Comparison of ENCODE assay signal across 1 cellular context in the genomic region with DNA sequence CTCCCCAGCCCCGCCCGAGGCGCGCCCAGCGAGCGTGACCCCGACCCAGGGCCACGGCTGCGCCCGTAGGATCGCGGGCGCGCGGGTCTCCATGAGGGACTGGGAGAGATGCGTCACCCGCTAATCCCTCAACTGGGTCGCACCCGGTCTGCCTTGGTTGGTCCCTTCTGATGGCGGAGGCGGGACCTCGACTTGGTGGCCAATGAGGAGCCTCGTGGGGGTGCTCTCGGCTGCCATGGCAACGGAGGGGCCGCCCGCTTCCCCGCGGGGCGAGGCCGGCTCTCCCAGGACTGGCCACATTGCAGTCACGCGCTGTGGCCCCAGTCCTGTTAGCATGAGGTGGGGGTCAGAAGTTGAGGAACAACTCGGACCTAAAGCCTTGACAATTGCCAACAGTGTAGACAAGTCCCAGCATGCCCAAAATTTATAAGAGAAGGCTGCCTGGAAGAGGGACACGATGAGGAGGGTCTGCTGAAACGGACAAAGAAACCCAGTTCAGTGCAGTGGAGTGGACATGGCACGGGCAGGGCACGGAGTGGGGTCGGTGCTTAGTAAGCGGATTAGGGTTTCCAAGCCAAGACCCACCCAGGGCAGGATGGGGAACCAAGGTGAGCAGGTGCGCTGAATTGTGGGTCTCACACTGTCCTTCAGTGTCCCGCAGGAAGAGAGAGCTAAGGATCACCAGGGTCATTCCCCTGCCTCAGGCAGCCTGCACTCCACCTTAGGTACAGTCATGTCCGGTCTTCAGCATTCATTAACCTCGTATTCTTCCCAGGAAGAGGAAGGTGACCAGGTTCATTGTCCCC.
A peak's percentile ranks its signal among the peaks of the same experiment; 100 is the strongest.
TF ChIP-seq lines count a peak whose summit lies in the region.

No MANE protein-coding gene starts in this region.

TF ChIP-seq in K562, 482 proteins besides CTCF, POLR2A, EP300 and RAD21 (continued from another document and continues in another):
- TF ChIP-seq, protein P1, sequence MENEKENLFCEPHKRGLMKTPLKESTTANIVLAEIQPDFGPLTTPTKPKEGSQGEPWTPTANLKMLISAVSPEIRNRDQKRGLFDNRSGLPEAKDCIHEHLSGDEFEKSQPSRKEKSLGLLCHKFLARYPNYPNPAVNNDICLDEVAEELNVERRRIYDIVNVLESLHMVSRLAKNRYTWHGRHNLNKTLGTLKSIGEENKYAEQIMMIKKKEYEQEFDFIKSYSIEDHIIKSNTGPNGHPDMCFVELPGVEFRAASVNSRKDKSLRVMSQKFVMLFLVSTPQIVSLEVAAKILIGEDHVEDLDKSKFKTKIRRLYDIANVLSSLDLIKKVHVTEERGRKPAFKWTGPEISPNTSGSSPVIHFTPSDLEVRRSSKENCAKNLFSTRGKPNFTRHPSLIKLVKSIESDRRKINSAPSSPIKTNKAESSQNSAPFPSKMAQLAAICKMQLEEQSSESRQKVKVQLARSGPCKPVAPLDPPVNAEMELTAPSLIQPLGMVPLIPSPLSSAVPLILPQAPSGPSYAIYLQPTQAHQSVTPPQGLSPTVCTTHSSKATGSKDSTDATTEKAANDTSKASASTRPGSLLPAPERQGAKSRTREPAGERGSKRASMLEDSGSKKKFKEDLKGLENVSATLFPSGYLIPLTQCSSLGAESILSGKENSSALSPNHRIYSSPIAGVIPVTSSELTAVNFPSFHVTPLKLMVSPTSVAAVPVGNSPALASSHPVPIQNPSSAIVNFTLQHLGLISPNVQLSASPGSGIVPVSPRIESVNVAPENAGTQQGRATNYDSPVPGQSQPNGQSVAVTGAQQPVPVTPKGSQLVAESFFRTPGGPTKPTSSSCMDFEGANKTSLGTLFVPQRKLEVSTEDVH (IDR thresholded peaks at IDR 0.05; ENCODE audit: low read depth, partially characterized antibody), result no peak
- TF ChIP-seq POLR2AphosphoS2 (IDR thresholded peaks at IDR 0.05; ENCODE audit: low read length) (no peak), SRF (CRISPR knock-in tag; IDR thresholded peaks at IDR 0.05) (peak; percentile 41 to 59; a peak in 1 of 4 replicates), HNRNPK (IDR thresholded peaks at IDR 0.05; ENCODE audit: low read depth, low read length, poor library complexity, severe bottlenecking) (no peak), ZNF79 (CRISPR knock-in tag; IDR thresholded peaks at IDR 0.05; ENCODE audit: low read depth) (peak; percentile 76), MTA1 (IDR thresholded peaks at IDR 0.05; ENCODE audit: borderline replicate concordance) (peak; percentile 81; the same call in 1 of the 2 replicates), HDAC2 (IDR thresholded peaks at IDR 0.05) (peak; percentile 78), ZNF778 (CRISPR knock-in tag; IDR thresholded peaks at IDR 0.05) (no peak), ZNF23 (CRISPR knock-in tag; IDR thresholded peaks at IDR 0.05) (peak; percentile 65; the same call in 1 of the 2 replicates), FUS (optimal IDR thresholded peaks at IDR 0.05; ENCODE audit: low read depth, low read length) (no peak), EZH2 (IDR thresholded peaks at IDR 0.05; ENCODE audit: borderline replicate concordance, low read depth, low read length) (no peak), ZNF165 (CRISPR knock-in tag; IDR thresholded peaks at IDR 0.05; ENCODE audit: borderline replicate concordance) (peak; percentile 95), TAF1 (IDR thresholded peaks at IDR 0.05; ENCODE audit: control insufficient read depth, extremely low read depth, insufficient read depth, low read length, severe bottlenecking) (peak; percentile 70), FOXK1 (CRISPR knock-in tag; IDR thresholded peaks at IDR 0.05; ENCODE audit: borderline replicate concordance) (peak; percentile 3; the same call in 1 of the 2 replicates), ZBTB8A (IDR thresholded peaks at IDR 0.05; ENCODE audit: partially characterized antibody) (no peak), MTA2 (IDR thresholded peaks at IDR 0.05; ENCODE audit: low read depth) (peak; percentile 11; the same call in 1 of the 2 replicates), NONO (IDR thresholded peaks at IDR 0.05; ENCODE audit: low read depth in 2 of 2, low read length in 1 of 2) (no peak), RHOXF2B (CRISPR knock-in tag; conservative IDR thresholded peaks at IDR 0.05) (peak; percentile 41; the same call in 1 of the 2 replicates), EP400 (IDR thresholded peaks at IDR 0.05) (peak; percentile 60; the same call in 1 of the 2 replicates), ERF (CRISPR knock-in tag; IDR thresholded peaks at IDR 0.05) (peak; percentile 89), ATF1 (CRISPR knock-in tag; IDR thresholded peaks at IDR 0.05) (no peak), ATF1 (tag; IDR thresholded peaks at IDR 0.05) (peak; percentile 82), HNRNPLL (IDR thresholded peaks at IDR 0.05; ENCODE audit: low read depth, low read length, poor library complexity, severe bottlenecking) (no peak), CBX5 (IDR thresholded peaks at IDR 0.05; ENCODE audit: borderline replicate concordance, low read depth) (no peak), KLF10 (CRISPR knock-in tag; IDR thresholded peaks at IDR 0.05) (no peak), RFX1 (IDR thresholded peaks at IDR 0.05) (peak; percentile 100), NR2C1 (IDR thresholded peaks at IDR 0.05) (peak; percentile 66), NR2C1 (tag; IDR thresholded peaks at IDR 0.05) (peak; percentile 85), ZNF175 (CRISPR knock-in tag; IDR thresholded peaks at IDR 0.05; ENCODE audit: low read depth) (peak; percentile 94), CHD1 (IDR thresholded peaks at IDR 0.05; ENCODE audit: low read length) (no peak), ZNF431 (CRISPR knock-in tag; IDR thresholded peaks at IDR 0.05) (peak; percentile 72; the same call in 1 of the 2 replicates), POLR2H (tag; IDR thresholded peaks at IDR 0.05; ENCODE audit: low read depth) (peak; percentile 92), ZNF12 (CRISPR knock-in tag; IDR thresholded peaks at IDR 0.05) (0 out of 2 replicates have a peak, but pooled peaks have one; percentile 13), SAFB (IDR thresholded peaks at IDR 0.05; ENCODE audit: borderline replicate concordance, low read depth, low read length) (peak; percentile 87; the same call in 1 of the 2 replicates), MAFG (tag; conservative IDR thresholded peaks at IDR 0.05) (peak; percentile 56)
- TF ChIP-seq, protein P2, sequence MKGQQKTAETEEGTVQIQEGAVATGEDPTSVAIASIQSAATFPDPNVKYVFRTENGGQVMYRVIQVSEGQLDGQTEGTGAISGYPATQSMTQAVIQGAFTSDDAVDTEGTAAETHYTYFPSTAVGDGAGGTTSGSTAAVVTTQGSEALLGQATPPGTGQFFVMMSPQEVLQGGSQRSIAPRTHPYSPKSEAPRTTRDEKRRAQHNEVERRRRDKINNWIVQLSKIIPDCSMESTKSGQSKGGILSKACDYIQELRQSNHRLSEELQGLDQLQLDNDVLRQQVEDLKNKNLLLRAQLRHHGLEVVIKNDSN (CRISPR knock-in tag; IDR thresholded peaks at IDR 0.05), result peak; percentile 94
- TF ChIP-seq, protein P3, sequence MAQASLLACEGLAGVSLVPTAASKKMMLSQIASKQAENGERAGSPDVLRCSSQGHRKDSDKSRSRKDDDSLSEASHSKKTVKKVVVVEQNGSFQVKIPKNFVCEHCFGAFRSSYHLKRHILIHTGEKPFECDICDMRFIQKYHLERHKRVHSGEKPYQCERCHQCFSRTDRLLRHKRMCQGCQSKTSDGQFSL (CRISPR knock-in tag; IDR thresholded peaks at IDR 0.05), result peak; percentile 100
- TF ChIP-seq, protein P3 (tag; IDR thresholded peaks at IDR 0.05), result peak; percentile 43 to 96; a peak in 3 of 4 replicates
- TF ChIP-seq, protein P4, sequence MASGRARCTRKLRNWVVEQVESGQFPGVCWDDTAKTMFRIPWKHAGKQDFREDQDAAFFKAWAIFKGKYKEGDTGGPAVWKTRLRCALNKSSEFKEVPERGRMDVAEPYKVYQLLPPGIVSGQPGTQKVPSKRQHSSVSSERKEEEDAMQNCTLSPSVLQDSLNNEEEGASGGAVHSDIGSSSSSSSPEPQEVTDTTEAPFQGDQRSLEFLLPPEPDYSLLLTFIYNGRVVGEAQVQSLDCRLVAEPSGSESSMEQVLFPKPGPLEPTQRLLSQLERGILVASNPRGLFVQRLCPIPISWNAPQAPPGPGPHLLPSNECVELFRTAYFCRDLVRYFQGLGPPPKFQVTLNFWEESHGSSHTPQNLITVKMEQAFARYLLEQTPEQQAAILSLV (tag; IDR thresholded peaks at IDR 0.05), result no peak; the same call in 1 of the 2 replicates
- TF ChIP-seq, protein P5, sequence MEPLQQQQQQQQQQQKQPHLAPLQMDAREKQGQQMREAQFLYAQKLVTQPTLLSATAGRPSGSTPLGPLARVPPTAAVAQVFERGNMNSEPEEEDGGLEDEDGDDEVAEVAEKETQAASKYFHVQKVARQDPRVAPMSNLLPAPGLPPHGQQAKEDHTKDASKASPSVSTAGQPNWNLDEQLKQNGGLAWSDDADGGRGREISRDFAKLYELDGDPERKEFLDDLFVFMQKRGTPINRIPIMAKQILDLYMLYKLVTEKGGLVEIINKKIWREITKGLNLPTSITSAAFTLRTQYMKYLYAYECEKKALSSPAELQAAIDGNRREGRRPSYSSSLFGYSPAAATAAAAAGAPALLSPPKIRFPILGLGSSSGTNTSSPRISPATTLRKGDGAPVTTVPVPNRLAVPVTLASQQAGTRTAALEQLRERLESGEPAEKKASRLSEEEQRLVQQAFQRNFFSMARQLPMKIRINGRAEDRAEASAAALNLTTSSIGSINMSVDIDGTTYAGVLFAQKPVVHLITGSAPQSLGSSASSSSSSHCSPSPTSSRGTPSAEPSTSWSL (CRISPR knock-in tag; IDR thresholded peaks at IDR 0.05; ENCODE audit: borderline replicate concordance), result peak; percentile 87; the same call in 1 of the 2 replicates
- TF ChIP-seq, protein P6, sequence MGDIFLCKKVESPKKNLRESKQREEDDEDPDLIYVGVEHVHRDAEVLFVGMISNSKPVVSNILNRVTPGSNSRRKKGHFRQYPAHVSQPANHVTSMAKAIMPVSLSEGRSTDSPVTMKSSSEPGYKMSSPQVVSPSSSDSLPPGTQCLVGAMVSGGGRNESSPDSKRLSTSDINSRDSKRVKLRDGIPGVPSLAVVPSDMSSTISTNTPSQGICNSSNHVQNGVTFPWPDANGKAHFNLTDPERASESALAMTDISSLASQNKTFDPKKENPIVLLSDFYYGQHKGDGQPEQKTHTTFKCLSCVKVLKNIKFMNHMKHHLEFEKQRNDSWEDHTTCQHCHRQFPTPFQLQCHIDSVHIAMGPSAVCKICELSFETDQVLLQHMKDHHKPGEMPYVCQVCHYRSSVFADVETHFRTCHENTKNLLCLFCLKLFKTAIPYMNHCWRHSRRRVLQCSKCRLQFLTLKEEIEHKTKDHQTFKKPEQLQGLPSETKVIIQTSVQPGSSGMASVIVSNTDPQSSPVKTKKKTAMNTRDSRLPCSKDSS (IDR thresholded peaks at IDR 0.05; ENCODE audit: low read depth, partially characterized antibody), result no peak
- TF ChIP-seq, protein P7, sequence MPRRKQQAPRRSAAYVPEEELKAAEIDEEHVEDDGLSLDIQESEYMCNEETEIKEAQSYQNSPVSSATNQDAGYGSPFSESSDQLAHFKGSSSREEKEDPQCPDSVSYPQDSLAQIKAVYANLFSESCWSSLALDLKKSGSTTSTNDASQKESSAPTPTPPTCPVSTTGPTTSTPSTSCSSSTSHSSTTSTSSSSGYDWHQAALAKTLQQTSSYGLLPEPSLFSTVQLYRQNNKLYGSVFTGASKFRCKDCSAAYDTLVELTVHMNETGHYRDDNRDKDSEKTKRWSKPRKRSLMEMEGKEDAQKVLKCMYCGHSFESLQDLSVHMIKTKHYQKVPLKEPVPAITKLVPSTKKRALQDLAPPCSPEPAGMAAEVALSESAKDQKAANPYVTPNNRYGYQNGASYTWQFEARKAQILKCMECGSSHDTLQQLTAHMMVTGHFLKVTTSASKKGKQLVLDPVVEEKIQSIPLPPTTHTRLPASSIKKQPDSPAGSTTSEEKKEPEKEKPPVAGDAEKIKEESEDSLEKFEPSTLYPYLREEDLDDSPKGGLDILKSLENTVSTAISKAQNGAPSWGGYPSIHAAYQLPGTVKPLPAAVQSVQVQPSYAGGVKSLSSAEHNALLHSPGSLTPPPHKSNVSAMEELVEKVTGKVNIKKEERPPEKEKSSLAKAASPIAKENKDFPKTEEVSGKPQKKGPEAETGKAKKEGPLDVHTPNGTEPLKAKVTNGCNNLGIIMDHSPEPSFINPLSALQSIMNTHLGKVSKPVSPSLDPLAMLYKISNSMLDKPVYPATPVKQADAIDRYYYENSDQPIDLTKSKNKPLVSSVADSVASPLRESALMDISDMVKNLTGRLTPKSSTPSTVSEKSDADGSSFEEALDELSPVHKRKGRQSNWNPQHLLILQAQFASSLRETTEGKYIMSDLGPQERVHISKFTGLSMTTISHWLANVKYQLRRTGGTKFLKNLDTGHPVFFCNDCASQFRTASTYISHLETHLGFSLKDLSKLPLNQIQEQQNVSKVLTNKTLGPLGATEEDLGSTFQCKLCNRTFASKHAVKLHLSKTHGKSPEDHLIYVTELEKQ (CRISPR knock-in tag; IDR thresholded peaks at IDR 0.05), result peak; percentile 79
- TF ChIP-seq, protein P8, sequence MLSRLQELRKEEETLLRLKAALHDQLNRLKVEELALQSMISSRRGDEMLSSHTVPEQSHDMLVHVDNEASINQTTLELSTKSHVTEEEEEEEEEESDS (CRISPR knock-in tag; IDR thresholded peaks at IDR 0.05), result no peak
- TF ChIP-seq, protein P9, sequence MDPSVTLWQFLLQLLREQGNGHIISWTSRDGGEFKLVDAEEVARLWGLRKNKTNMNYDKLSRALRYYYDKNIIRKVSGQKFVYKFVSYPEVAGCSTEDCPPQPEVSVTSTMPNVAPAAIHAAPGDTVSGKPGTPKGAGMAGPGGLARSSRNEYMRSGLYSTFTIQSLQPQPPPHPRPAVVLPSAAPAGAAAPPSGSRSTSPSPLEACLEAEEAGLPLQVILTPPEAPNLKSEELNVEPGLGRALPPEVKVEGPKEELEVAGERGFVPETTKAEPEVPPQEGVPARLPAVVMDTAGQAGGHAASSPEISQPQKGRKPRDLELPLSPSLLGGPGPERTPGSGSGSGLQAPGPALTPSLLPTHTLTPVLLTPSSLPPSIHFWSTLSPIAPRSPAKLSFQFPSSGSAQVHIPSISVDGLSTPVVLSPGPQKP (CRISPR knock-in tag; IDR thresholded peaks at IDR 0.05), result no peak
- TF ChIP-seq, protein P10, sequence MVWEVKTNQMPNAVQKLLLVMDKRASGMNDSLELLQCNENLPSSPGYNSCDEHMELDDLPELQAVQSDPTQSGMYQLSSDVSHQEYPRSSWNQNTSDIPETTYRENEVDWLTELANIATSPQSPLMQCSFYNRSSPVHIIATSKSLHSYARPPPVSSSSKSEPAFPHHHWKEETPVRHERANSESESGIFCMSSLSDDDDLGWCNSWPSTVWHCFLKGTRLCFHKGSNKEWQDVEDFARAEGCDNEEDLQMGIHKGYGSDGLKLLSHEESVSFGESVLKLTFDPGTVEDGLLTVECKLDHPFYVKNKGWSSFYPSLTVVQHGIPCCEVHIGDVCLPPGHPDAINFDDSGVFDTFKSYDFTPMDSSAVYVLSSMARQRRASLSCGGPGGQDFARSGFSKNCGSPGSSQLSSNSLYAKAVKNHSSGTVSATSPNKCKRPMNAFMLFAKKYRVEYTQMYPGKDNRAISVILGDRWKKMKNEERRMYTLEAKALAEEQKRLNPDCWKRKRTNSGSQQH (CRISPR knock-in tag; IDR thresholded peaks at IDR 0.05), result peak; percentile 86
